Comparison of ENCODE assay signal across 11 cellular contexts in the genomic region with DNA sequence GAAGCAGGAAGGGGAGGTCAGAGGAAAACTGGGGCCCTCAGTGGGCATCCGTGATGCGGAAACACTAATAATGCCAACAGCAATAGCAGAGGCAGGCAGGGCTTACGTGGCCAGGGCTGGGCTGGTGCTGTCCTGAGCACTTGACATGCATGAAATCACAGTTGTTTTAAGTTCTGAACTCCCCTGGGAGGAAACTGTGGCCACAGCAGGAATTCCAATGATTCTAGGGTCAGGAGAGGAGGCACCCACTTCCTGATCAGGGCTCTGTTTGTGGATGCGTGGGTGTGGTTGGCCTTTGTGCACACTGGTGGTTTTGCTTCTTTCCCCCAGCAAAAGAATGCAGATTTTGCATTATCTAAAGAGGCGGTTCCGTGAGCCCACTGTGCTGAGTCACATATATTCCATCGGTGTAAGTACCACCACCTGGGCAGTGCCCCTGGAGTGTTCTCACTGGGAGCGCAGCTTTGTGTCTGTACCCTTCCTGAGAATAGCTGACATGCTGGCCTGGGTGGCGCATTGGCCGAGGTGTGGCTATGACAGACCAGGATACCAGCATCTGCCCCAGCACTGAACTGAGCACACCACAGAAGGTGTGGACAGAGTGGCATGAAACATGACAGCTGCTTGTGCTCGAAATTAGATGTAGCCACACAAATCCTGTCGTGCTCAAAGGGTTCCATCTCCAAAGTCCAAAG.
DNase-seq lines count a peak whose midpoint lies in the region; ATAC-seq, FAIRE-seq and TF ChIP-seq lines count a peak whose summit lies in the region.
"Had no signal": no experiment of that assay in that cellular context is flagged by ENCODE, and none has a peak within 500 bp of the region (broad histone marks: within the 10 kb centered on the region; RNA-seq: fewer than 3 reads in every experiment).

No MANE protein-coding gene starts in this region.

- no peaks in the 10 kb centered on the region for H3K79me2 ChIP-seq in neural progenitor cell (ENCODE audit: low read depth)

- peaks cover 16% of the 10 kb centered on the region for H3K36me3 Mint-ChIP-seq in neural progenitor cell

- no peaks in the 10 kb centered on the region for H3K4me1 ChIP-seq in neural progenitor cell

- no peak for TF ChIP-seq CTCF in AG10803 (conservative IDR thresholded peaks at IDR 0.05; ENCODE audit: low read length)
- TF ChIP-seq CTCF in epithelial cell of proximal tubule (conservative IDR thresholded peaks at IDR 0.05; ENCODE audit: low read depth, low read length), result no peak
- no peak for TF ChIP-seq CTCF in neural progenitor cell (IDR thresholded peaks at IDR 0.05)

- H3K4me2 ChIP-seq in neural progenitor cell, result no peak overlapping the region

- H3K9ac ChIP-seq in neural progenitor cell, result no peak overlapping the region

- H2AFZ ChIP-seq in neural progenitor cell (replicated peaks), result no peak overlapping the region

- no peaks in the 10 kb centered on the region for H3K36me3 ChIP-seq in neural progenitor cell

- DNase-seq in AG10803 (ENCODE audit: low read depth) (peak; percentile 83), M059J (ENCODE audit: low read depth) (peak; percentile 93), epithelial cell of proximal tubule (ENCODE audit: low read depth) (peak; percentile 86), neural progenitor cell (ENCODE audit: low spot score) (no peak), NCI-H1436 (lab: John Stamatoyannopoulos, UW) (no peak), frontal cortex (ENCODE audit: low spot score in 2 of 2) (no peak)
- DNase-seq: activated CD4-positive, alpha-beta T cell treated with anti-CD3 and anti-CD28 coated beads, Interleukin-2, amount 50 U/mL, for 1 hour; DMS79 treated with DMSO at 0.1 percent for 48 hours; NCI-H187 treated with DMSO at 0.1 percent for 48 hours had no signal

- no peak for ATAC-seq in HG03442 (IDR thresholded peaks at IDR 0.05; ENCODE audit: unreplicated experiment)
- ATAC-seq in GM19395 (IDR thresholded peaks at IDR 0.05; ENCODE audit: unreplicated experiment), result no peak

- no peak overlapping the region for H3K4me3 Mint-ChIP-seq in neural progenitor cell

- peaks cover 2% of the 10 kb centered on the region for H3K27me3 Mint-ChIP-seq in neural progenitor cell (ENCODE audit: insufficient read depth, low read depth)

- H4K20me1 ChIP-seq in neural progenitor cell (ENCODE audit: low read depth), result peaks cover 20% of the 10 kb centered on the region

- FAIRE-seq in frontal cortex (lab: Jason Lieb, UNC), result no peak

- H3F3A ChIP-seq in neural progenitor cell (ENCODE audit: low read depth), result no peaks in the 10 kb centered on the region

- H3K9me3 ChIP-seq in neural progenitor cell (ENCODE audit: low read depth), result no peaks in the 10 kb centered on the region

- peaks cover 7% of the 10 kb centered on the region for H3K4me1 Mint-ChIP-seq in neural progenitor cell

- H3K27ac Mint-ChIP-seq in neural progenitor cell, result peak overlapping the region; percentile 71

- H3K9me3 Mint-ChIP-seq in neural progenitor cell, result peaks cover 2% of the 10 kb centered on the region

- H3K27me3 ChIP-seq in neural progenitor cell, result no peaks in the 10 kb centered on the region

- H3K27ac ChIP-seq in neural progenitor cell, result no peak overlapping the region

- no peak overlapping the region for H3K4me3 ChIP-seq in AG10803 (ENCODE audit: low read length)
- H3K4me3 ChIP-seq in epithelial cell of proximal tubule (ENCODE audit: low read depth, low read length), result no peak overlapping the region
- H3K4me3 ChIP-seq in neural progenitor cell, result no peak overlapping the region

Comparison
In these comparisons a context has a peak if more than half of its experiments do, and no peak if none do; other contexts are left out.
1. DNase-seq: peak in AG10803 (single experiment), M059J (single experiment) and epithelial cell of proximal tubule (single experiment); none in neural progenitor cell (single experiment), NCI-H1436 (single experiment) and frontal cortex (0 of 2).